Comparison of ENCODE assay signal across 8 cellular contexts in genomic region chr9:6758418-6759113, GRCh38. TPM values are rescaled to one million over a fixed set of nuclear protein-coding genes. Genes with fewer than 3 reads are reported as not detected.
DNase-seq lines count a peak whose midpoint lies in the region; ATAC-seq lines count a peak whose summit lies in the region.

No MANE protein-coding gene starts in this region.

- 0 to 1% methylated on average over 52 of the region's 52 CpGs for WGBS in esophagus, 2 donors

- peak; percentile 26 for ATAC-seq in HG02642 (IDR thresholded peaks at IDR 0.05; ENCODE audit: poor library complexity, unreplicated experiment)
- ATAC-seq in stimulated activated memory B cell treated with anti-CD40 and anti-IgM and Interleukin-4, amounts not matched to agents 10 μg/mL and 1 μg/mL and 100 μg/mL, for 72 hours = peak; percentile 49

- H3K27ac Mint-ChIP-seq in stimulated activated memory B cell treated with anti-CD40 and anti-IgM and Interleukin-4, amounts not matched to agents 10 μg/mL and 1 μg/mL and 100 μg/mL, for 72 hours = peak overlapping the region; percentile 100

- H3K4me3 ChIP-seq in esophagus (ENCODE audit: low read depth in 1 of 2, low read length in 2 of 2) (peak overlapping the region; percentile 80 to 99), muscle layer of duodenum (ENCODE audit: low read depth in 1 of 2, low read length in 2 of 2) (peak overlapping the region; percentile 88 to 96)

- H3K4me1 Mint-ChIP-seq in stimulated activated memory B cell treated with anti-CD40 and anti-IgM and Interleukin-4, amounts not matched to agents 10 μg/mL and 1 μg/mL and 100 μg/mL, for 72 hours = peaks cover 42% of the 10 kb centered on the region

- H3K27me3 ChIP-seq in esophagus (ENCODE audit: control insufficient read depth in 1 of 2, insufficient read depth in 2 of 2, low read length in 2 of 2) (no peaks in the 10 kb centered on the region), muscle layer of duodenum (ENCODE audit: low read depth, low read length) (no peaks in the 10 kb centered on the region)

- H3K36me3 ChIP-seq in esophagus (ENCODE audit: control insufficient read depth in 2 of 2, insufficient read depth in 2 of 2, low read length in 1 of 2) = no peaks in the 10 kb centered on the region
- peaks cover 0 to 14% of the 10 kb centered on the region in 2 donors for H3K36me3 ChIP-seq in muscle layer of duodenum (ENCODE audit: control insufficient read depth in 1 of 2, insufficient read depth in 2 of 2, low read length in 2 of 2)

- H3K27ac ChIP-seq in esophagus (ENCODE audit: low read depth in 2 of 2, low read length in 1 of 2) (peak overlapping the region; percentile 96 to 98), muscle layer of duodenum (ENCODE audit: low read length) (peak overlapping the region; percentile 96)

- no peaks in the 10 kb centered on the region for H3K27me3 Mint-ChIP-seq in stimulated activated memory B cell treated with anti-CD40 and anti-IgM and Interleukin-4, amounts not matched to agents 10 μg/mL and 1 μg/mL and 100 μg/mL, for 72 hours

- H3K9me3 ChIP-seq in esophagus (ENCODE audit: control insufficient read depth in 2 of 2, insufficient read depth in 1 of 2, low read depth in 1 of 2, low read length in 1 of 2) = no peaks in the 10 kb centered on the region
- no peaks in the 10 kb centered on the region for H3K9me3 ChIP-seq in muscle layer of duodenum (ENCODE audit: control insufficient read depth in 1 of 2, low read length in 2 of 2)

- peaks cover 9% of the 10 kb centered on the region for H3K36me3 Mint-ChIP-seq in stimulated activated memory B cell treated with anti-CD40 and anti-IgM and Interleukin-4, amounts not matched to agents 10 μg/mL and 1 μg/mL and 100 μg/mL, for 72 hours

- peak overlapping the region; percentile 91 for H3K4me3 Mint-ChIP-seq in stimulated activated memory B cell treated with anti-CD40 and anti-IgM and Interleukin-4, amounts not matched to agents 10 μg/mL and 1 μg/mL and 100 μg/mL, for 72 hours

- DNase-seq in NCI-H2196 (lab: John Stamatoyannopoulos, UW; ENCODE audit: unreplicated experiment) = peak; percentile 42
- no peak for DNase-seq in NCI-H2196 treated with DMSO at 0.1 percent for 48 hours (lab: John Stamatoyannopoulos, UW; ENCODE audit: unreplicated experiment)
- DNase-seq in NCI-H226 = peak; percentile 66
- peak; percentile 40 for DNase-seq in activated T-cell treated with anti-CD3 and anti-CD28 coated beads for 24 hours (ENCODE audit: low read depth)

- peaks cover 5% of the 10 kb centered on the region for H3K9me3 Mint-ChIP-seq in stimulated activated memory B cell treated with anti-CD40 and anti-IgM and Interleukin-4, amounts not matched to agents 10 μg/mL and 1 μg/mL and 100 μg/mL, for 72 hours

- H3K4me1 ChIP-seq in esophagus (ENCODE audit: control insufficient read depth in 2 of 2, insufficient read depth in 2 of 2, low read length in 1 of 2) = peaks cover 0 to 3% of the 10 kb centered on the region in 2 donors
- H3K4me1 ChIP-seq in muscle layer of duodenum (ENCODE audit: control insufficient read depth in 1 of 2, insufficient read depth in 2 of 2, low read length in 2 of 2) = no peaks in the 10 kb centered on the region

RNA-seq across cellular contexts. Expression of gene KDM4C, which starts 0.8 kb away (rescaled TPM):
- polyA plus RNA-seq in esophagus = 1 to 10 TPM; 5.9 to 8.0 TPM
